Comparison of ENCODE assay signal across 22 cellular contexts in the genomic region with DNA sequence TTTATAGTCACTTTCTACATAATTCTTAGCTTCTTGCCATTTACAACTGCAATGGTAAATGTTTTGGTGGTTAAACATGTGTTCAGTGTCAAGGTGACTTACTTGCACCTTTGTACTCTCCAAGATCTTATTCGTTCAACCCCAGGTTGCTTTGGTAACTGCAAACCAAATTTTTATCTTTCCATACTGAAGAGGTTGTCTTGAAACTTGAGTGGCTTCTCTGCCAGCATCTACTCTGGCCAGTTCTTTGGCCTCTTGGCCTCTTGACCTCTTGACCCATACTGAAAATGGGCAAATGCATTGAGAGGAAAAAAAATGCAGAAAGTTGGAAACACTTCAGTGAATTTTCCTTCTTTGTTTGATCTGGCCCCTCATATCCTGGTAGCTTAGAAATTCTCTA.
"Had no signal": no experiment of that assay in that cellular context is flagged by ENCODE, and none has a peak within 500 bp of the region (broad histone marks: within the 10 kb centered on the region; RNA-seq: fewer than 3 reads in every experiment).

No MANE protein-coding gene starts in this region.

- H3K27me3 Mint-ChIP-seq: memory B cell had no signal

- H2AFZ ChIP-seq: hepatocyte had no signal

- H3K27ac ChIP-seq: coronary artery, dorsolateral prefrontal cortex, esophagus muscularis mucosa, foreskin keratinocyte, gastroesophageal sphincter, heart left ventricle, hepatocyte, left ventricle myocardium inferior, lower lobe of right lung had no signal

- DNase-seq: dermis blood vessel endothelial cell; dorsolateral prefrontal cortex; effector CD4-positive, alpha-beta T cell; effector memory CD4-positive, alpha-beta T cell; foreskin keratinocyte; heart left ventricle; hypothalamus; immature natural killer cell; islet precursor cell; kidney; kidney glomerular epithelial cell; left colon; left ventricle myocardium inferior; lower lobe of right lung; mesendoderm; midbrain had no signal

- H3K36me3 Mint-ChIP-seq: memory B cell had no signal

- H3K4me1 ChIP-seq: esophagus muscularis mucosa, gastroesophageal sphincter, heart left ventricle, left ventricle myocardium inferior, lower lobe of right lung had no signal

- H3K36me3 ChIP-seq: esophagus muscularis mucosa, gastroesophageal sphincter, heart left ventricle, left ventricle myocardium inferior, lower lobe of right lung had no signal

- H3K79me2 ChIP-seq: hepatocyte had no signal

- H3K9me3 Mint-ChIP-seq: memory B cell had no signal

- H3K4me3 Mint-ChIP-seq: immature natural killer cell, memory B cell had no signal

- H3K4me2 ChIP-seq: hepatocyte had no signal

- H3K27me3 ChIP-seq: esophagus muscularis mucosa, foreskin keratinocyte, gastroesophageal sphincter, hepatocyte had no signal

- H3K4me3 ChIP-seq: coronary artery, dorsolateral prefrontal cortex, esophagus muscularis mucosa, gastroesophageal sphincter, heart left ventricle, hepatocyte, left ventricle myocardium inferior, lower lobe of right lung had no signal

- H3K4me1 Mint-ChIP-seq: immature natural killer cell, memory B cell had no signal

- H3K9me3 ChIP-seq: esophagus muscularis mucosa, gastroesophageal sphincter, heart left ventricle, left ventricle myocardium inferior, lower lobe of right lung had no signal

- ATAC-seq: foreskin keratinocyte, gastroesophageal sphincter, heart left ventricle, left colon, left lobe of liver, lower lobe of right lung had no signal

- H3K27ac Mint-ChIP-seq: immature natural killer cell, memory B cell had no signal
